ENCODE assay signal across 22 cellular contexts in the genomic region with DNA sequence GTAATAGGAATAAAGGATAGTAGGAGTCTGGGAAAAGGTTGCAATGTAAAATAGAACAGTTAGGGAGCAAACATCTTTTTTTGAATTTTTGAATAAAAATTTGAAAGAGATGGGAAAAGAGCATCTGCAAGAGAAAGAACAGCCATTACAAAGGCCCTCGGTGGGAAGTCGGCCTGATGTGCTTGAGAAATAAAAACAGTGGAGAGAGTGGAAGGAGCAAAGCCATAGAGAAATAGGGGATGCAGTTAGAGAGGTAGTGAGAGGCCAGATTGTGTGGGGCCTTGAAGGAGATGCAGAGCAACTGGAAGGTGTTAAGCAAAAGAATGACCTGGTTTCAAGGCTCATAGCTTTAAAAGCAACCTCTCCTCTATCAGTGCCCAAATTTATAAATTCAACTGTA.
"Had no signal": no experiment of that assay in that cellular context is flagged by ENCODE, and none has a peak within 500 bp of the region (broad histone marks: within the 10 kb centered on the region; RNA-seq: fewer than 3 reads in every experiment).

No MANE protein-coding gene starts in this region.

- H3K27ac ChIP-seq: RWPE1 had no signal

- H3K4me3 Mint-ChIP-seq: T-cell had no signal

- H3K9ac ChIP-seq: SK-N-SH had no signal

- DNase-seq: IMR-90, Karpas-422, KG1, MG63, NCI-H1092 treated with DMSO at 0.1 percent for 48 hours, NCI-H1436, NCI-H187, NCI-H2029, NCI-H2081 treated with DMSO at 0.1 percent for 48 hours, NCI-H2171, NCI-H226, NCI-H446, NCI-H510A, NCI-H524 treated with DMSO at 0.1 percent for 48 hours, NCI-H69, NCI-H774, PC-3, SHP77, SK-N-SH, SW 1271, T-cell had no signal

- H3K4me3 ChIP-seq: MG63 had no signal

- H3K27me3 Mint-ChIP-seq: T-cell had no signal

- H3K4me1 Mint-ChIP-seq: T-cell had no signal

- H3K9me3 ChIP-seq: MG63, SK-N-SH had no signal

- H3K36me3 ChIP-seq: MG63 had no signal

- H3K36me3 Mint-ChIP-seq: T-cell had no signal

- H3K4me2 ChIP-seq: SK-N-SH had no signal

- H3K27ac Mint-ChIP-seq: T-cell had no signal

- H3K27me3 ChIP-seq: MG63 had no signal
